22 cellular contexts compared by ENCODE assay signal in genomic region chr9:94982211-94982610, GRCh38.
"Had no signal": no experiment of that assay in that cellular context is flagged by ENCODE, and none has a peak within 500 bp of the region (broad histone marks: within the 10 kb centered on the region; RNA-seq: fewer than 3 reads in every experiment).

No MANE protein-coding gene starts in this region.

- H3K4me3 Mint-ChIP-seq: activated T-cell treated with anti-CD3 and anti-CD28 coated beads, Interleukin-2, amount 50 U/mL, for 4 hours; central memory CD8-positive, alpha-beta T cell; dendritic cell treated with granulocyte-macrophage colony-stimulating factor and Interleukin-4, amounts not matched to agents 40 ng/mL and 50 ng/mL, for 4 days; endodermal cell; immature natural killer cell; naive thymus-derived CD4-positive, alpha-beta T cell; neural progenitor cell had no signal

- H3K9me3 Mint-ChIP-seq: activated naive CD4-positive, alpha-beta T cell treated with anti-CD3 and anti-CD28 coated beads, Interleukin-2, amount 50 U/mL, for 72 hours; activated T-cell treated with anti-CD3 and anti-CD28 coated beads, Interleukin-2, amount 50 U/mL, for 4 hours; central memory CD8-positive, alpha-beta T cell; dendritic cell treated with granulocyte-macrophage colony-stimulating factor and Interleukin-4, amounts not matched to agents 40 ng/mL and 50 ng/mL, for 4 days; endodermal cell; immature natural killer cell; naive thymus-derived CD4-positive, alpha-beta T cell; neural progenitor cell had no signal

- H3K27me3 Mint-ChIP-seq: central memory CD8-positive, alpha-beta T cell; dendritic cell treated with granulocyte-macrophage colony-stimulating factor and Interleukin-4, amounts not matched to agents 40 ng/mL and 50 ng/mL, for 4 days; naive thymus-derived CD4-positive, alpha-beta T cell had no signal

- ATAC-seq: activated T-cell treated with anti-CD3 and anti-CD28 coated beads, Interleukin-2, amount 50 U/mL, for 4 hours; esophagus mucosa; heart left ventricle; left colon; naive thymus-derived CD4-positive, alpha-beta T cell; psoas muscle had no signal

- H3K36me3 Mint-ChIP-seq: activated naive CD4-positive, alpha-beta T cell treated with anti-CD3 and anti-CD28 coated beads, Interleukin-2, amount 50 U/mL, for 72 hours had no signal

- H3K27ac Mint-ChIP-seq: activated naive CD4-positive, alpha-beta T cell treated with anti-CD3 and anti-CD28 coated beads, Interleukin-2, amount 50 U/mL, for 72 hours; dendritic cell treated with granulocyte-macrophage colony-stimulating factor and Interleukin-4, amounts not matched to agents 40 ng/mL and 50 ng/mL, for 4 days; endodermal cell; immature natural killer cell; naive thymus-derived CD4-positive, alpha-beta T cell had no signal

- DNase-seq: activated CD4-positive, alpha-beta T cell treated with anti-CD3 and anti-CD28 coated beads, Interleukin-2, amount 50 U/mL, for 48 hours; activated CD8-positive, alpha-beta memory T cell treated with anti-CD3 and anti-CD28 coated beads, Interleukin-2, amount 50 U/mL, for 48 hours; activated naive CD4-positive, alpha-beta T cell; activated T-cell treated with anti-CD3 and anti-CD28 coated beads, Interleukin-2, amount 50 U/mL, for 4 hours; endodermal cell; foreskin fibroblast; heart left ventricle; hypothalamus; immature natural killer cell; kidney; left colon; midbrain; naive thymus-derived CD4-positive, alpha-beta T cell; occipital lobe; psoas muscle; stimulated activated naive CD4-positive, alpha-beta T cell treated with Interleukin-2 at 50 U/mL for 16 hours; T-helper 9 cell had no signal
